In the genomic region with DNA sequence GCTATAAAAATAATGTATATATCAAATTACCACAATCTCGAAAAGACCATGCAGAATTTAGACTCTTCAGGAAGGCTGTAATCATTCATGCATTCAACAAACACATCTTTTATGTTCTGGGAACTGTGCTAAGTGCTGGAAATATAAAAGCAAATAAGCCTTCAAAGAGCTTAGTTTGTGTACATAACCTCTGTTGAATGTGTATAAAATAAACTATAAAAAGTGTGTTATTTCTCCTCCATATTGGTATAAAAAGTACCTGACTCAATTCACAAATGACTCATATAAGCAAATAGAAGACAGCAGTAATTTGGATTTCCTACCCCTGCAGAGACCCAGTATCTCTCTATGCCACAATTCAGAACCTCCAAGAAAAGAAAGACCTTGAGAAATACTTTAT, we compare ENCODE assay signal across 19 cellular contexts. TPM values are rescaled to one million over a fixed set of nuclear protein-coding genes. Genes with fewer than 3 reads are reported as not detected.
DNase-seq lines count a peak whose midpoint lies in the region; ATAC-seq, FAIRE-seq and TF ChIP-seq lines count a peak whose summit lies in the region.
"Had no signal": no experiment of that assay in that cellular context is flagged by ENCODE, and none has a peak within 500 bp of the region (broad histone marks: within the 10 kb centered on the region; RNA-seq: fewer than 3 reads in every experiment).

No MANE protein-coding gene starts in this region.

- POLR2A ChIA-PET in HepG2 (lab: Yijun Ruan, JAX): no interaction called here

- H3K4me1 ChIP-seq in HepG2 (ENCODE audit: insufficient read depth, low read length) (no peaks in the 10 kb centered on the region), GM23248 (ENCODE audit: insufficient read depth) (no peaks in the 10 kb centered on the region)

- TF ChIP-seq CTCF in HepG2 (CRISPR knock-in tag; IDR thresholded peaks at IDR 0.05): no peak

- H3K4me2 ChIP-seq in HepG2 (ENCODE audit: low read depth, low read length) (no peak overlapping the region), GM23248 (ENCODE audit: unreplicated experiment) (no peak overlapping the region)
- H3K4me2 ChIP-seq: BLaER1 had no signal

- H2AFZ ChIP-seq in HepG2 (ENCODE audit: low read length): no peak overlapping the region
- no peak overlapping the region for H2AFZ ChIP-seq in GM23248

- intact Hi-C loops in HepG2 (cut with micrococcal nuclease; ENCODE audit: unreplicated experiment): no loop called here

- H3K27me3 ChIP-seq in HepG2 (ENCODE audit: control insufficient read depth in 1 of 2, insufficient read depth in 2 of 2, low read length in 2 of 2) (no peaks in the 10 kb centered on the region), GM23248 (replicated peaks; ENCODE audit: insufficient read depth) (no peaks in the 10 kb centered on the region)
- H3K27me3 ChIP-seq: BLaER1, SJSA1, thyroid gland had no signal

- H3K36me3 ChIP-seq in HepG2 (replicated peaks in 1 of 2; ENCODE audit: control insufficient read depth in 1 of 2, insufficient read depth in 2 of 2, low read length in 2 of 2): peaks cover 4 to 15% of the 10 kb centered on the region in 2 experiments; a peak in 3 of 5 replicates
- peaks cover 5% of the 10 kb centered on the region; the same call in 1 of the 2 replicates for H3K36me3 ChIP-seq in GM23248 (ENCODE audit: low read depth)
- H3K36me3 ChIP-seq: thyroid gland had no signal

- DNase-seq in GM19239 (ENCODE audit: insufficient read length, low spot score) (no peak), NCI-H1092 treated with DMSO at 0.1 percent for 48 hours (lab: John Stamatoyannopoulos, UW) (peak; percentile 68), NCI-H748 (lab: John Stamatoyannopoulos, UW; ENCODE audit: unreplicated experiment) (peak; percentile 77), HepG2 (ENCODE audit: low spot score) (peak; percentile 9), SW480 (ENCODE audit: low spot score) (no peak), GM23248 (no peak)
- DNase-seq in activated naive CD4-positive, alpha-beta T cell (lab: John Stamatoyannopoulos, UW): no peak
- DNase-seq: activated CD4-positive, CD25-positive, alpha-beta regulatory T cell; activated CD8-positive, alpha-beta memory T cell treated with anti-CD3 and anti-CD28 coated beads for 24 hours; activated effector memory CD4-positive, alpha-beta T cell treated with Interleukin-2 at 50 U/mL for 16 hours; DMS 273 treated with DMSO at 0.1 percent for 48 hours; effector memory CD4-positive, alpha-beta T cell; thyroid gland had no signal

- CTCF ChIA-PET in HepG2 (lab: Yijun Ruan, JAX; ENCODE audit: low intra/inter-chr PET ratio, low total read pairs): no interaction called here

- H4K20me1 ChIP-seq in HepG2 (ENCODE audit: insufficient read depth, low read length) (no peaks in the 10 kb centered on the region; the same call in 1 of the 2 replicates), GM23248 (ENCODE audit: insufficient read depth) (peaks cover 6% of the 10 kb centered on the region; the same call in 1 of the 2 replicates)

- no peak overlapping the region for H3K9ac ChIP-seq in HepG2 (ENCODE audit: insufficient read depth, low read depth, low read length)
- H3K9ac ChIP-seq in GM23248: no peak overlapping the region
- H3K9ac ChIP-seq: BLaER1 had no signal

- BruUV-seq in HepG2 (replicated peaks; lab: Mats Ljungman, UMichigan): no TSS peak

- no peak for TF ChIP-seq EP300 in HepG2 (IDR thresholded peaks at IDR 0.05; ENCODE audit: low read depth in 2 of 2, low read length in 2 of 2)
- no peak for TF ChIP-seq EP300 in HepG2 (CRISPR knock-in tag; IDR thresholded peaks at IDR 0.05; ENCODE audit: borderline replicate concordance)

- TF ChIP-seq POLR2A in HepG2 (IDR thresholded peaks at IDR 0.05; ENCODE audit: insufficient read depth in 1 of 2, low read depth in 2 of 2, low read length in 2 of 2): no peak

- WGBS in HepG2 (ENCODE audit: low lambda C conversion rate): 83% methylated on average over 1 of the region's 1 CpG
- WGBS in GM23248 (ENCODE audit: low coverage in 1 of 2, low lambda C conversion rate in 2 of 2, missing lambda C conversion rate in 2 of 2), 2 experiments: 92 to 96% methylated on average over 1 of the region's 1 CpG

- H3K9me2 ChIP-seq in GM23248 (ENCODE audit: insufficient read depth): no peaks in the 10 kb centered on the region

- no peak overlapping the region for H3K4me3 ChIP-seq in HepG2 (replicated peaks in 1 of 3; ENCODE audit: insufficient read depth in 1 of 3, low read depth in 2 of 3, low read length in 3 of 3)
- no peak overlapping the region for H3K4me3 ChIP-seq in GM23248
- H3K4me3 ChIP-seq: BLaER1, SJSA1, thyroid gland had no signal

- H3K27ac ChIP-seq in HepG2 (ENCODE audit: extremely low read length, insufficient read depth, low read length) (no peak overlapping the region), GM23248 (no peak overlapping the region)
- H3K27ac ChIP-seq: BLaER1, SJSA1, thyroid gland had no signal

- in situ Hi-C loops in HepG2 (cut with HindIII; ENCODE audit: extremely low pct_ligation_motif_present, low pct_unique_long_range_greater_than_20kb) (no loop called here), GM23248 (cut with MboI) (no loop called here)

- peaks cover 5% of the 10 kb centered on the region; the same call in 1 of the 2 replicates for H3F3A ChIP-seq in GM23248 (ENCODE audit: insufficient read depth)

- TF ChIP-seq RAD21 in HepG2 (CRISPR knock-in tag; IDR thresholded peaks at IDR 0.05): no peak

- H3K79me2 ChIP-seq in HepG2 (ENCODE audit: insufficient read depth, low read length) (peaks cover 6% of the 10 kb centered on the region), GM23248 (ENCODE audit: insufficient read depth) (peaks cover 100% of the 10 kb centered on the region)

- H3K9me3 ChIP-seq in HepG2 (ENCODE audit: low read length) (no peaks in the 10 kb centered on the region), GM23248 (ENCODE audit: low read depth) (no peaks in the 10 kb centered on the region)
- H3K9me3 ChIP-seq: BLaER1, SJSA1, thyroid gland had no signal

- no peak for ATAC-seq in HepG2
- ATAC-seq: HCT116; stimulated activated memory B cell treated with anti-CD40 and anti-IgM and Interleukin-4, amounts not matched to agents 10 μg/mL and 1 μg/mL and 100 μg/mL, for 72 hours had no signal

- peak; percentile 37 for FAIRE-seq in GM19239 (lab: Jason Lieb, UNC)
- FAIRE-seq in HepG2 (lab: Jason Lieb, UNC): no peak
- FAIRE-seq: GM18507, keratinocyte had no signal

TF ChIP-seq in HepG2, 621 proteins besides CTCF, POLR2A, EP300 and RAD21 (continues in another document):
- TF ChIP-seq ZNF30 (CRISPR knock-in tag; IDR thresholded peaks at IDR 0.05) (no peak), ZFP82 (CRISPR knock-in tag; IDR thresholded peaks at IDR 0.05; ENCODE audit: borderline replicate concordance) (no peak), ELF3 (CRISPR knock-in tag; IDR thresholded peaks at IDR 0.05) (no peak), ZNF83 (CRISPR knock-in tag; IDR thresholded peaks at IDR 0.05; ENCODE audit: borderline replicate concordance) (no peak), ONECUT2 (CRISPR knock-in tag; IDR thresholded peaks at IDR 0.05) (no peak)
- TF ChIP-seq, protein P1, sequence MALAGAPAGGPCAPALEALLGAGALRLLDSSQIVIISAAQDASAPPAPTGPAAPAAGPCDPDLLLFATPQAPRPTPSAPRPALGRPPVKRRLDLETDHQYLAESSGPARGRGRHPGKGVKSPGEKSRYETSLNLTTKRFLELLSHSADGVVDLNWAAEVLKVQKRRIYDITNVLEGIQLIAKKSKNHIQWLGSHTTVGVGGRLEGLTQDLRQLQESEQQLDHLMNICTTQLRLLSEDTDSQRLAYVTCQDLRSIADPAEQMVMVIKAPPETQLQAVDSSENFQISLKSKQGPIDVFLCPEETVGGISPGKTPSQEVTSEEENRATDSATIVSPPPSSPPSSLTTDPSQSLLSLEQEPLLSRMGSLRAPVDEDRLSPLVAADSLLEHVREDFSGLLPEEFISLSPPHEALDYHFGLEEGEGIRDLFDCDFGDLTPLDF (CRISPR knock-in tag; IDR thresholded peaks at IDR 0.05): no peak
- TF ChIP-seq, protein P2, sequence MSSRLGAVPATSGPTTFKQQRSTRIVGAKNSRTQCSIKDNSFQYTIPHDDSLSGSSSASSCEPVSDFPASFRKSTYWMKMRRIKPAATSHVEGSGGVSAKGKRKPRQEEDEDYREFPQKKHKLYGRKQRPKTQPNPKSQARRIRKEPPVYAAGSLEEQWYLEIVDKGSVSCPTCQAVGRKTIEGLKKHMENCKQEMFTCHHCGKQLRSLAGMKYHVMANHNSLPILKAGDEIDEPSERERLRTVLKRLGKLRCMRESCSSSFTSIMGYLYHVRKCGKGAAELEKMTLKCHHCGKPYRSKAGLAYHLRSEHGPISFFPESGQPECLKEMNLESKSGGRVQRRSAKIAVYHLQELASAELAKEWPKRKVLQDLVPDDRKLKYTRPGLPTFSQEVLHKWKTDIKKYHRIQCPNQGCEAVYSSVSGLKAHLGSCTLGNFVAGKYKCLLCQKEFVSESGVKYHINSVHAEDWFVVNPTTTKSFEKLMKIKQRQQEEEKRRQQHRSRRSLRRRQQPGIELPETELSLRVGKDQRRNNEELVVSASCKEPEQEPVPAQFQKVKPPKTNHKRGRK (CRISPR knock-in tag; IDR thresholded peaks at IDR 0.05): no peak

RNA-seq across cellular contexts. Expression of a gene that starts 36.8 kb away (rescaled TPM):
- 25.0 and 34.2 TPM in 2 replicates for total RNA-seq in HepG2 (2016; rRNA removed; fragmentation: Illumina TruSeq; extraction: Trizol)
- total RNA-seq in HepG2 (2016; cell fraction: cytosol; rRNA removed; fragmentation: Illumina TruSeq; extraction: Trizol; ENCODE audit: low read depth): 3.0 and 4.3 TPM in 2 replicates
- 23.7 and 27.2 TPM in 2 replicates for total RNA-seq in HepG2 (2016; cell fraction: insoluble cytoplasmic fraction; rRNA removed; fragmentation: Illumina TruSeq; extraction: Trizol)
- total RNA-seq in HepG2 (2016; cell fraction: membrane; rRNA removed; fragmentation: Illumina TruSeq; extraction: Trizol): 7.6 and 8.8 TPM in 2 replicates
- total RNA-seq in HepG2 (2016; cell fraction: nucleus; rRNA removed; fragmentation: Illumina TruSeq; extraction: Trizol): 32.3 and 37.1 TPM in 2 replicates
- polyA plus RNA-seq in HepG2 (2011; rRNA removed) (16.2 and 22.6 TPM in 2 replicates), GM23248 (2016; fragmentation: Nextera tagmentation; extraction: Ambion mirVana) (14.5 and 15.8 TPM in 2 replicates)
- polyA plus RNA-seq in HepG2 (2011; cell fraction: cytosol; rRNA removed): 7.8 and 9.2 TPM in 2 replicates
- polyA plus RNA-seq in HepG2 (2011; cell fraction: nucleus; rRNA removed): 18.5 and 18.9 TPM in 2 replicates
- 14.1 and 15.5 TPM in 2 replicates for polyA plus RNA-seq in HepG2 (2012)
- polyA plus RNA-seq in HepG2 (2016; cell fraction: cytosol; fragmentation: Illumina TruSeq; extraction: Trizol; ENCODE audit: low read depth): 0.96 and 1.1 TPM in 2 replicates
- 13.9 and 14.7 TPM in 2 replicates for polyA plus RNA-seq in HepG2 (2016; cell fraction: insoluble cytoplasmic fraction; fragmentation: Illumina TruSeq; extraction: Trizol; ENCODE audit: low read depth)
- polyA plus RNA-seq in HepG2 (2016; cell fraction: membrane; fragmentation: Illumina TruSeq; extraction: Trizol; ENCODE audit: low read depth): 2.2 and 2.5 TPM in 2 replicates
- 29.6 and 30.6 TPM in 2 replicates for polyA plus RNA-seq in HepG2 (2016; cell fraction: nucleus; fragmentation: Illumina TruSeq; extraction: Trizol; ENCODE audit: insufficient read depth, low read depth)
- 66.6 and 87.3 TPM in 2 replicates for polyA minus RNA-seq in HepG2 (2011; rRNA and poly(A)+ RNA removed; ENCODE audit: low replicate concordance)
- polyA minus RNA-seq in HepG2 (2011; cell fraction: cytosol; rRNA and poly(A)+ RNA removed): 24.9 and 27.7 TPM in 2 replicates
- 47.5 and 55.6 TPM in 2 replicates for polyA minus RNA-seq in HepG2 (2011; cell fraction: nucleus; rRNA and poly(A)+ RNA removed)
- 22.6 and 24.4 TPM in 2 replicates for total RNA-seq in GM23248 (2014; rRNA removed; shearing (Covaris generic))

Comparison
In these comparisons a context has a peak if more than half of its experiments do, and no peak if none do; other contexts are left out.
1. DNase-seq: peak in NCI-H1092 treated with DMSO at 0.1 percent for 48 hours (single experiment), NCI-H748 (single experiment) and HepG2 (single experiment); none in GM19239 (single experiment), SW480 (single experiment), GM23248 (single experiment) and activated naive CD4-positive, alpha-beta T cell (0 of 4).